ENCODE assay signal across 42 cellular contexts in the genomic region with DNA sequence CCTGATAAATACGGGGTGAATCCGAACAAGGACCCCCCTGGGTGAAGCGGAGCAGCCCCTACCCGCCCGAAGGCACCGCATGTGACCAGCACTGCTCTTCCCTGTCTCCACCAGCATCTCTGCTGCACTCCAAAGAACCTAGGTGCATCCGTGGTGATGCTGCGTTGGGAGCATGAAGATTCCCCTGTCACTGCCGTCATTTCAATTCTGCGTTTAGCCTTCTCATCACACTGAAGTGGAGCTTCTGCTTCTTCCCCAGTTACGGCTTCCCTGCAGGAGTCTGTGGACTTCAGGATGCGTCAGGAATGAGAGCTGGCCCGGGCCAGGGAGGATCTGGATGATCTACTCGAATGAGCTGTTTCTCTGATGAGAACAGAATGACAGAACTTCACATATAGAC. TPM values are rescaled to one million over a fixed set of nuclear protein-coding genes. Genes with fewer than 3 reads are reported as not detected.
"Had no signal": no experiment of that assay in that cellular context is flagged by ENCODE, and none has a peak within 500 bp of the region (broad histone marks: within the 10 kb centered on the region; RNA-seq: fewer than 3 reads in every experiment).

No MANE protein-coding gene starts in this region.

- H3K36me3 ChIP-seq: adrenal gland, ascending aorta, brain microvascular endothelial cell, breast epithelium, cardiac muscle cell had no signal

- H3K36me3 Mint-ChIP-seq: activated naive CD4-positive, alpha-beta T cell treated with anti-CD3 and anti-CD28 coated beads, Interleukin-2, amount 10 ng/mL, durations not matched to agents 7 days and 5 days; activated naive CD8-positive, alpha-beta T cell; activated naive CD8-positive, alpha-beta T cell treated with anti-CD3 and anti-CD28 coated beads for 36 hours; activated naive CD8-positive, alpha-beta T cell treated with anti-CD3 and anti-CD28 coated beads, Interleukin-2, amount 10 ng/mL, durations not matched to agents 7 days and 5 days had no signal

- H3K4me3 Mint-ChIP-seq: activated naive CD4-positive, alpha-beta T cell treated with anti-CD3 and anti-CD28 coated beads for 36 hours; activated naive CD4-positive, alpha-beta T cell treated with anti-CD3 and anti-CD28 coated beads, Interleukin-2, amount 10 ng/mL, durations not matched to agents 7 days and 5 days; activated naive CD4-positive, alpha-beta T cell treated with anti-CD3 and anti-CD28 coated beads, Interleukin-2, amount 50 U/mL, for 24 hours; activated naive CD8-positive, alpha-beta T cell; activated naive CD8-positive, alpha-beta T cell treated with anti-CD3 and anti-CD28 coated beads for 36 hours; activated naive CD8-positive, alpha-beta T cell treated with anti-CD3 and anti-CD28 coated beads, Interleukin-2, amount 10 ng/mL, durations not matched to agents 7 days and 5 days; activated naive CD8-positive, alpha-beta T cell treated with anti-CD3 and anti-CD28 coated beads, Interleukin-2, amount 50 U/mL, for 24 hours; activated T-cell treated with anti-CD3 and anti-CD28 coated beads, Interleukin-2, amount 50 U/mL, for 24 hours; activated T-cell treated with anti-CD3 and anti-CD28 coated beads, Interleukin-2, amount 50 U/mL, for 4 hours; activated T-cell treated with anti-CD3 and anti-CD28 coated beads, Interleukin-2, amount 50 U/mL, for 72 hours; activated T-helper 1 cell treated with anti-CD3 and anti-CD28 coated beads, Interleukin-12 subunit alpha, Interleukin-12 subunit beta, Interleukin-2, Interleukin-4 antibody, amounts not matched to agents 30 ng/mL and 10 ng/mL and 1 ng/mL, durations not matched to agents 14 hours and 24 hours and 36 hours; activated T-helper 17 cell treated with anti-CD3 and anti-CD28 coated beads, Interleukin-2, amount 50 U/mL, for 72 hours; brain; central memory CD8-positive, alpha-beta T cell had no signal

- H3K27me3 Mint-ChIP-seq: activated naive CD4-positive, alpha-beta T cell treated with anti-CD3 and anti-CD28 coated beads, Interleukin-2, amount 10 ng/mL, durations not matched to agents 7 days and 5 days; activated naive CD8-positive, alpha-beta T cell treated with anti-CD3 and anti-CD28 coated beads, Interleukin-2, amount 10 ng/mL, durations not matched to agents 7 days and 5 days had no signal

- H3K27ac Mint-ChIP-seq: activated naive CD4-positive, alpha-beta T cell treated with anti-CD3 and anti-CD28 coated beads for 36 hours; activated naive CD4-positive, alpha-beta T cell treated with anti-CD3 and anti-CD28 coated beads, Interleukin-2, amount 10 ng/mL, durations not matched to agents 7 days and 5 days; activated naive CD4-positive, alpha-beta T cell treated with anti-CD3 and anti-CD28 coated beads, Interleukin-2, amount 50 U/mL, for 72 hours; activated naive CD8-positive, alpha-beta T cell; activated naive CD8-positive, alpha-beta T cell treated with anti-CD3 and anti-CD28 coated beads for 36 hours; activated naive CD8-positive, alpha-beta T cell treated with anti-CD3 and anti-CD28 coated beads, Interleukin-2, amount 10 ng/mL, durations not matched to agents 7 days and 5 days; activated naive CD8-positive, alpha-beta T cell treated with anti-CD3 and anti-CD28 coated beads, Interleukin-2, amount 50 U/mL, for 24 hours; activated T-cell treated with anti-CD3 and anti-CD28 coated beads, Interleukin-2, amount 50 U/mL, for 24 hours; activated T-cell treated with anti-CD3 and anti-CD28 coated beads, Interleukin-2, amount 50 U/mL, for 72 hours; activated T-helper 1 cell treated with anti-CD3 and anti-CD28 coated beads, Interleukin-12 subunit alpha, Interleukin-12 subunit beta, Interleukin-2, Interleukin-4 antibody, amounts not matched to agents 30 ng/mL and 10 ng/mL and 1 ng/mL, durations not matched to agents 14 hours and 24 hours and 36 hours; activated T-helper 17 cell treated with anti-CD3 and anti-CD28 coated beads, Interleukin-2, amount 50 U/mL, for 72 hours; activated T-helper 2 cell treated with anti-CD3 and anti-CD28 coated beads, Interferon-gamma antibody, Interleukin-2, Interleukin-4, amounts not matched to agents 10 μg/mL and 5 μg/mL and 100 μg/mL, durations not matched to agents 14 hours and 24 hours and 36 hours; brain had no signal

- H3K27me3 ChIP-seq: adrenal gland, ascending aorta, body of pancreas, brain microvascular endothelial cell, breast epithelium, cardiac muscle cell had no signal

- DNase-seq: activated effector memory CD4-positive, alpha-beta T cell treated with anti-CD3 and anti-CD28 coated beads, Interleukin-2, amount 50 U/mL, for 16 hours; activated effector memory CD4-positive, alpha-beta T cell treated with Interleukin-2 at 50 U/mL for 16 hours; activated gamma-delta T cell; activated gamma-delta T cell treated with Interleukin-2 at 50 U/mL for 16 hours; activated naive CD4-positive, alpha-beta T cell; activated naive CD4-positive, alpha-beta T cell treated with anti-CD3 and anti-CD28 coated beads for 36 hours; activated naive CD4-positive, alpha-beta T cell treated with anti-CD3 and anti-CD28 coated beads, Interleukin-2, amount 10 ng/mL, durations not matched to agents 7 days and 5 days; activated naive CD4-positive, alpha-beta T cell treated with anti-CD3 and anti-CD28 coated beads, Interleukin-2, amount 50 U/mL, for 16 hours; activated naive CD4-positive, alpha-beta T cell treated with Interleukin-2 at 50 U/mL for 16 hours; activated naive CD8-positive, alpha-beta T cell treated with anti-CD3 and anti-CD28 coated beads for 36 hours; activated naive CD8-positive, alpha-beta T cell treated with anti-CD3 and anti-CD28 coated beads, Interleukin-2, amount 10 ng/mL, durations not matched to agents 7 days and 5 days; activated naive CD8-positive, alpha-beta T cell treated with anti-CD3 and anti-CD28 coated beads, Interleukin-2, amount 50 U/mL, for 24 hours; activated T-cell treated with anti-CD3 and anti-CD28 coated beads for 4 hours; activated T-cell treated with anti-CD3 and anti-CD28 coated beads, Interleukin-2, amount 50 U/mL, for 1 hour; activated T-cell treated with anti-CD3 and anti-CD28 coated beads, Interleukin-2, amount 50 U/mL, for 24 hours; activated T-cell treated with anti-CD3 and anti-CD28 coated beads, Interleukin-2, amount 50 U/mL, for 4 hours; activated T-cell treated with anti-CD3 and anti-CD28 coated beads, Interleukin-2, amount 50 U/mL, for 48 hours; activated T-cell treated with anti-CD3 and anti-CD28 coated beads, Interleukin-2, amount 50 U/mL, for 72 hours; adrenal gland; amniotic stem cell; amygdala; anterior cingulate cortex; body of pancreas; brain microvascular endothelial cell; caudate nucleus; central memory CD4-positive, alpha-beta T cell had no signal

- H3K27ac ChIP-seq: adrenal gland, ascending aorta, body of pancreas, brain microvascular endothelial cell, breast epithelium, cardiac muscle cell had no signal

- ATAC-seq: activated naive CD4-positive, alpha-beta T cell treated with anti-CD3 and anti-CD28 coated beads, Interleukin-2, amount 50 U/mL, for 72 hours; activated naive CD8-positive, alpha-beta T cell treated with anti-CD3 and anti-CD28 coated beads, Interleukin-2, amount 50 U/mL, for 24 hours; activated T-cell treated with anti-CD3 and anti-CD28 coated beads, Interleukin-2, amount 50 U/mL, for 4 hours; activated T-cell treated with anti-CD3 and anti-CD28 coated beads, Interleukin-2, amount 50 U/mL, for 72 hours; activated T-helper 17 cell treated with anti-CD3 and anti-CD28 coated beads, Interleukin-2, amount 50 U/mL, for 72 hours; body of pancreas had no signal

- H3K4me1 ChIP-seq: adrenal gland, ascending aorta, body of pancreas, breast epithelium had no signal

- H3K4me3 ChIP-seq: adrenal gland, ascending aorta, body of pancreas, breast epithelium, cardiac muscle cell had no signal

- H3K4me1 Mint-ChIP-seq: activated naive CD4-positive, alpha-beta T cell treated with anti-CD3 and anti-CD28 coated beads, Interleukin-2, amount 10 ng/mL, durations not matched to agents 7 days and 5 days; activated naive CD4-positive, alpha-beta T cell treated with anti-CD3 and anti-CD28 coated beads, Interleukin-2, amount 50 U/mL, for 24 hours; activated naive CD8-positive, alpha-beta T cell treated with anti-CD3 and anti-CD28 coated beads for 36 hours; activated naive CD8-positive, alpha-beta T cell treated with anti-CD3 and anti-CD28 coated beads, Interleukin-2, amount 10 ng/mL, durations not matched to agents 7 days and 5 days; activated naive CD8-positive, alpha-beta T cell treated with anti-CD3 and anti-CD28 coated beads, Interleukin-2, amount 50 U/mL, for 24 hours; activated T-helper 17 cell treated with anti-CD3 and anti-CD28 coated beads, Interleukin-2, amount 50 U/mL, for 72 hours; brain; central memory CD8-positive, alpha-beta T cell had no signal

RNA-seq across cellular contexts. Expression of a gene that starts 47.9 kb away (rescaled TPM):
- total RNA-seq: activated naive CD4-positive, alpha-beta T cell treated with anti-CD3 and anti-CD28 coated beads for 36 hours; activated naive CD4-positive, alpha-beta T cell treated with anti-CD3 and anti-CD28 coated beads, Interleukin-2, amount 50 U/mL, for 72 hours; activated naive CD8-positive, alpha-beta T cell treated with anti-CD3 and anti-CD28 coated beads for 36 hours; activated naive CD8-positive, alpha-beta T cell treated with anti-CD3 and anti-CD28 coated beads, Interleukin-2, amount 10 ng/mL, durations not matched to agents 7 days and 5 days; activated T-cell treated with anti-CD3 and anti-CD28 coated beads, Interleukin-2, amount 50 U/mL, for 4 hours; activated T-cell treated with anti-CD3 and anti-CD28 coated beads, Interleukin-2, amount 50 U/mL, for 72 hours; activated T-helper 1 cell treated with anti-CD3 and anti-CD28 coated beads, Interleukin-12 subunit alpha, Interleukin-12 subunit beta, Interleukin-2, Interleukin-4 antibody, amounts not matched to agents 30 ng/mL and 10 ng/mL and 1 ng/mL, durations not matched to agents 14 hours and 24 hours and 36 hours; activated T-helper 17 cell treated with anti-CD3 and anti-CD28 coated beads, Interleukin-2, amount 50 U/mL, for 72 hours; activated T-helper 2 cell treated with anti-CD3 and anti-CD28 coated beads, Interferon-gamma antibody, Interleukin-2, Interleukin-4, amounts not matched to agents 10 μg/mL and 5 μg/mL and 100 μg/mL, durations not matched to agents 14 hours and 24 hours and 36 hours; adrenal gland; ascending aorta; astrocyte; body of pancreas; breast epithelium; bronchial epithelial cell; cardiac muscle cell; cardiac septum had no signal
- polyA plus RNA-seq: adipose tissue, adrenal gland, aorta, cardiac muscle cell had no signal
